15 cellular contexts compared by ENCODE assay signal in the genomic region with DNA sequence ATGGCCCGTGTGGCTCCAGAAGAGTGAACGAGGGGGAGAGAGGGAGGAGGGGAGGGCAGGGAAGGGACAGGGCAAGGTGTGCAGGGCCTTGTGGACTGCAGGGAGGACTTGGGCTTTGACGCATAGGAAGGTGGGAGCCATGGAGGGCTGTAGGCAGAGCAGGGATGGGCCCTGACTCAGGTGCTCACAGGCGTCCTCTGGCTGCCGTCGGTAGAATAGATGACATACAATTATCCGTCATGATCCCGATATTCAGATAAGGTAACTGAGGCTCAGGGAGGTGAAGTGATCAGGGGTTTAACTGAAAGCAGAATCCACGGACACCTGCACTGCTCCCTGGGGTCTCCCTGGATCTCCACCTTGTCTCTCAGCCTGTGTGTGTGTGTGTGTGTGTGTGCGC. TPM values are rescaled to one million over a fixed set of nuclear protein-coding genes. Genes with fewer than 3 reads are reported as not detected.
DNase-seq lines count a peak whose midpoint lies in the region; ATAC-seq and TF ChIP-seq lines count a peak whose summit lies in the region.
"Had no signal": no experiment of that assay in that cellular context is flagged by ENCODE, and none has a peak within 500 bp of the region (broad histone marks: within the 10 kb centered on the region; RNA-seq: fewer than 3 reads in every experiment).

No MANE protein-coding gene starts in this region.

- intact Hi-C loops in MCF 10A (cut with micrococcal nuclease) (no loop called here), breast epithelium (cut with DNase I; ENCODE audit: low total_unique reads) (no loop called here), IMR-90 (cut with micrococcal nuclease) (no loop called here), ascending aorta (cut with DNase I) (no loop called here)

- H4K8ac ChIP-seq in IMR-90 (ENCODE audit: low read depth in 2 of 2, low read length in 2 of 2), result no peak overlapping the region

- H3K4me3 Mint-ChIP-seq in MCF 10A (ENCODE audit: unreplicated experiment) (peak overlapping the region; percentile 95), osteocyte (ENCODE audit: unreplicated experiment) (no peak overlapping the region)

- H3K4me1 ChIP-seq in breast epithelium (no peaks in the 10 kb centered on the region), IMR-90 (ENCODE audit: control insufficient read depth, insufficient read depth, low read length) (no peaks in the 10 kb centered on the region; the same call in 1 of the 2 replicates), ascending aorta (no peaks in the 10 kb centered on the region)
- H3K4me1 ChIP-seq: prostate gland had no signal

- H3K27ac Mint-ChIP-seq in MCF 10A (ENCODE audit: low read depth, unreplicated experiment) (peak overlapping the region; percentile 44), osteocyte (ENCODE audit: unreplicated experiment) (no peak overlapping the region)

- 58% methylated on average over 5 of the region's 10 CpGs; no CpG with 5 or more reads in 1 of the 2 experiments for WGBS in IMR-90 (ENCODE audit: extremely low coverage in 2 of 2, insufficient read length in 1 of 2), 2 experiments

- no peak for ATAC-seq in IMR-90 (ENCODE audit: low read depth)

- no peak overlapping the region for H3K9ac ChIP-seq in IMR-90 (ENCODE audit: low read depth, low read length)

- BruUV-seq in MCF 10A (replicated peaks; lab: Mats Ljungman, UMichigan), result TSS peak; percentile 14
- no TSS peak for BruUV-seq in IMR-90 (replicated peaks; lab: Mats Ljungman, UMichigan)

- peak overlapping the region; percentile 90 for H2BK5ac ChIP-seq in IMR-90 (ENCODE audit: low read depth, low read length, poor library complexity, severe bottlenecking)

- H2BK15ac ChIP-seq in IMR-90 (ENCODE audit: low read depth, low read length), result no peak overlapping the region

- H3K27ac ChIP-seq in breast epithelium, result peak overlapping the region in 1 of 2 donors; percentile 7
- H3K27ac ChIP-seq in IMR-90 (ENCODE audit: insufficient read depth, low read length), result no peak overlapping the region
- no peak overlapping the region for H3K27ac ChIP-seq in ascending aorta
- H3K27ac ChIP-seq: dorsolateral prefrontal cortex, prostate gland, thyroid gland had no signal

- H2AK5ac ChIP-seq in IMR-90 (ENCODE audit: low read depth, low read length), result no peak overlapping the region

- no peak overlapping the region for H2BK20ac ChIP-seq in IMR-90 (ENCODE audit: low read depth, low read length)

- H3K14ac ChIP-seq in IMR-90 (replicated peaks; ENCODE audit: low read depth, low read length), result no peak overlapping the region

- no peak overlapping the region for H4K5ac ChIP-seq in IMR-90 (ENCODE audit: low read depth, low read length)

- no peak overlapping the region for H2BK120ac ChIP-seq in IMR-90 (ENCODE audit: low read depth, low read length)

- no peak overlapping the region for H3K18ac ChIP-seq in IMR-90 (ENCODE audit: low read depth, low read length)

- H3K36me3 Mint-ChIP-seq in MCF 10A (ENCODE audit: insufficient read depth, unreplicated experiment) (peaks cover 83% of the 10 kb centered on the region), osteocyte (ENCODE audit: unreplicated experiment) (no peaks in the 10 kb centered on the region)

- H3K4me1 Mint-ChIP-seq in MCF 10A (ENCODE audit: insufficient read depth, unreplicated experiment) (peaks cover 42% of the 10 kb centered on the region), osteocyte (ENCODE audit: unreplicated experiment) (no peaks in the 10 kb centered on the region)

- TF ChIP-seq CTCF in MCF 10A (IDR thresholded peaks at IDR 0.05; ENCODE audit: unreplicated experiment), result no peak
- no peak for TF ChIP-seq CTCF in breast epithelium (IDR thresholded peaks at IDR 0.05)
- TF ChIP-seq CTCF in IMR-90 (conservative IDR thresholded peaks at IDR 0.05; ENCODE audit: low read depth, low read length), result no peak
- TF ChIP-seq CTCF in choroid plexus epithelial cell (conservative IDR thresholded peaks at IDR 0.05; ENCODE audit: low read depth, low read length), result peak; percentile 20
- TF ChIP-seq CTCF in osteocyte (IDR thresholded peaks at IDR 0.05), result peak; percentile 7
- no peak for TF ChIP-seq CTCF in ascending aorta (IDR thresholded peaks at IDR 0.05)

- H3K27me3 Mint-ChIP-seq in MCF 10A (ENCODE audit: insufficient read depth, unreplicated experiment) (no peaks in the 10 kb centered on the region), osteocyte (ENCODE audit: unreplicated experiment) (peaks cover 24% of the 10 kb centered on the region)

- no peak overlapping the region for H3K4ac ChIP-seq in IMR-90 (ENCODE audit: low read depth, low read length)

- H3K79me1 ChIP-seq in IMR-90 (ENCODE audit: low read depth in 1 of 2, low read length in 2 of 2), result no peaks in the 10 kb centered on the region

- H4K91ac ChIP-seq in IMR-90 (ENCODE audit: insufficient read depth, low read depth, low read length), result no peak overlapping the region

- H3K4me3 ChIP-seq in breast epithelium (no peak overlapping the region), IMR-90 (ENCODE audit: insufficient read depth, low read depth, low read length) (no peak overlapping the region), choroid plexus epithelial cell (ENCODE audit: low read depth, low read length) (no peak overlapping the region), ascending aorta (no peak overlapping the region)
- H3K4me3 ChIP-seq: dorsolateral prefrontal cortex, prostate gland, thyroid gland had no signal

- no peak overlapping the region for H3K56ac ChIP-seq in IMR-90 (ENCODE audit: extremely low read depth, insufficient read depth, low read length)

- CTCF ChIA-PET in MCF 10A (lab: Yijun Ruan, JAX), result no interaction called here
- CTCF ChIA-PET in IMR-90 (lab: Yijun Ruan, JAX), result no interaction called here

- no peaks in the 10 kb centered on the region for H3K27me3 ChIP-seq in breast epithelium
- no peaks in the 10 kb centered on the region for H3K27me3 ChIP-seq in IMR-90 (ENCODE audit: control insufficient read depth, insufficient read depth, low read length)
- H3K27me3 ChIP-seq in ascending aorta, result no peaks in the 10 kb centered on the region
- H3K27me3 ChIP-seq: thyroid gland had no signal

- H3K9me3 Mint-ChIP-seq in MCF 10A (ENCODE audit: unreplicated experiment) (peaks cover 8% of the 10 kb centered on the region), osteocyte (ENCODE audit: unreplicated experiment) (no peaks in the 10 kb centered on the region)

- dilution Hi-C loops in IMR-90 (cut with HindIII; ENCODE audit: low sequenced_read_pairs, unreplicated experiment), result no loop called here

- no peak overlapping the region for H2AFZ ChIP-seq in IMR-90 (replicated peaks; ENCODE audit: low read length, poor library complexity)

- TF ChIP-seq RAD21 in IMR-90 (IDR thresholded peaks at IDR 0.05; ENCODE audit: low read length), result no peak

- DNase-seq in MCF 10A (ENCODE audit: unreplicated experiment), result no peak
- DNase-seq in breast epithelium (ENCODE audit: low spot score in 2 of 2), result no peak
- DNase-seq in IMR-90, result no peak
- no peak for DNase-seq in choroid plexus epithelial cell (ENCODE audit: low read depth)
- no peak for DNase-seq in osteocyte (ENCODE audit: extremely low spot score, unreplicated experiment)
- no peak for DNase-seq in NOMO-1 (lab: John Stamatoyannopoulos, UW; ENCODE audit: unreplicated experiment in 2 of 2)
- no peak for DNase-seq in ascending aorta (ENCODE audit: low spot score in 2 of 2)
- DNase-seq in DMS 273 treated with DMSO at 0.1 percent for 48 hours (lab: John Stamatoyannopoulos, UW), result no peak
- DNase-seq: activated CD4-positive, alpha-beta T cell treated with anti-CD3 and anti-CD28 coated beads, Interleukin-2, amount 50 U/mL, for 1 hour; aorta; dorsolateral prefrontal cortex; NCI-H1417; NCI-H446 treated with DMSO at 0.1 percent for 48 hours; thyroid gland had no signal

- H4K20me1 ChIP-seq in IMR-90 (ENCODE audit: insufficient read depth, low read length), result no peaks in the 10 kb centered on the region

- H3K4me2 ChIP-seq in IMR-90 (ENCODE audit: low read depth, low read length), result no peak overlapping the region

- in situ Hi-C loops in IMR-90 (cut with MboI; ENCODE audit: low sequenced_read_pairs), result no loop called here

- H3K9me3 ChIP-seq in breast epithelium (no peaks in the 10 kb centered on the region), IMR-90 (ENCODE audit: control insufficient read depth, insufficient read depth, low read length) (no peaks in the 10 kb centered on the region; the same call in 1 of the 2 replicates), ascending aorta (no peaks in the 10 kb centered on the region)
- H3K9me3 ChIP-seq: prostate gland, thyroid gland had no signal

- no peaks in the 10 kb centered on the region for H3K9me1 ChIP-seq in IMR-90 (ENCODE audit: insufficient read depth, low read length)

- H3K36me3 ChIP-seq in breast epithelium (no peaks in the 10 kb centered on the region), IMR-90 (ENCODE audit: control insufficient read depth, insufficient read depth, low read length) (peaks cover 4% of the 10 kb centered on the region; the same call in 1 of the 2 replicates), ascending aorta (no peaks in the 10 kb centered on the region)
- H3K36me3 ChIP-seq: prostate gland, thyroid gland had no signal

- TF ChIP-seq POLR2A in breast epithelium (IDR thresholded peaks at IDR 0.05) (no peak), IMR-90 (IDR thresholded peaks at IDR 0.05; ENCODE audit: low read depth, low read length) (no peak)

- POLR2A ChIA-PET in MCF 10A (lab: Yijun Ruan, JAX), result no interaction called here
- POLR2A ChIA-PET in IMR-90 (lab: Charles Lee; ENCODE audit: unreplicated experiment), result no interaction called here

- no peak overlapping the region for H2AK9ac ChIP-seq in IMR-90 (replicated peaks; ENCODE audit: low read depth, low read length, poor library complexity)

- no peak overlapping the region for H3K23ac ChIP-seq in IMR-90 (ENCODE audit: low read depth, low read length)

RNA-seq across cellular contexts. Expression of gene C3, which starts 3.4 kb away (rescaled TPM):
- total RNA-seq in MCF 10A (2022), result 842 and 872 TPM in 2 replicates
- total RNA-seq in breast epithelium, result 1,000 to 10,000 TPM in 2 of 3 donors, 100 to 1,000 TPM in 1; 856 to 1,298 (median 1,115) TPM
- total RNA-seq in IMR-90 (2012; rRNA removed), result 0.28 TPM in 1 of 2 replicates, not detected in the other
- polyA plus RNA-seq in IMR-90 (2012; rRNA removed), result 0.36 and 0.53 TPM in 2 replicates
- polyA plus RNA-seq in IMR-90 (2012; cell fraction: cytosol; rRNA removed), result 0.08 and 0.47 TPM in 2 replicates
- polyA plus RNA-seq in IMR-90 (2012; cell fraction: nucleus; rRNA removed; ENCODE audit: low replicate concordance), result 0.40 and 0.99 TPM in 2 replicates
- total RNA-seq in osteocyte, result 0.56 TPM in 1 of 2 replicates, not detected in the other
- 2,421 TPM for total RNA-seq in ascending aorta

RNA-seq across cellular contexts. Expression of gene GPR108, which starts 20.3 kb away (rescaled TPM):
- 115 and 124 TPM in 2 replicates for total RNA-seq in MCF 10A (2022)
- total RNA-seq in breast epithelium, result 10 to 100 TPM; 62.9 to 98.1 (median 78.0) TPM
- 17.5 and 28.0 TPM in 2 replicates for total RNA-seq in IMR-90 (2012; rRNA removed)
- polyA plus RNA-seq in IMR-90 (2012; rRNA removed), result 38.9 and 44.2 TPM in 2 replicates
- 31.9 and 52.0 TPM in 2 replicates for polyA plus RNA-seq in IMR-90 (2012; cell fraction: cytosol; rRNA removed)
- 107 and 192 TPM in 2 replicates for polyA plus RNA-seq in IMR-90 (2012; cell fraction: nucleus; rRNA removed; ENCODE audit: low replicate concordance)
- total RNA-seq in osteocyte, result 45.4 and 51.5 TPM in 2 replicates
- 57.6 TPM for total RNA-seq in ascending aorta

RNA-seq across cellular contexts. Expression of gene TRIP10, which starts 22.4 kb away (rescaled TPM):
- total RNA-seq in MCF 10A (2022) (45.4 and 49.7 TPM in 2 replicates), breast epithelium (10 to 100 TPM; 56.9 to 98.1 (median 87.5) TPM), IMR-90 (2012; rRNA removed) (32.8 and 39.1 TPM in 2 replicates), osteocyte (51.1 and 53.8 TPM in 2 replicates), ascending aorta (109 TPM)
- polyA plus RNA-seq in IMR-90 (2012; rRNA removed), result 47.0 and 50.7 TPM in 2 replicates
- 36.1 and 37.6 TPM in 2 replicates for polyA plus RNA-seq in IMR-90 (2012; cell fraction: cytosol; rRNA removed)
- 167 and 251 TPM in 2 replicates for polyA plus RNA-seq in IMR-90 (2012; cell fraction: nucleus; rRNA removed; ENCODE audit: low replicate concordance)

RNA-seq across cellular contexts. Expression of gene TNFSF14, which starts 47.1 kb away (rescaled TPM):
- total RNA-seq in MCF 10A (2022) (12.1 and 12.2 TPM in 2 replicates), breast epithelium (1 to 10 TPM in 2 of 3 donors, under 1 TPM in 1; 0.96 to 8.3 (median 2.9) TPM), IMR-90 (2012; rRNA removed) (not detected in 2 replicates), osteocyte (not detected in 2 replicates), ascending aorta (0.21 TPM)
- not detected in 2 replicates for polyA plus RNA-seq in IMR-90 (2012; rRNA removed)
- not detected in 2 replicates for polyA plus RNA-seq in IMR-90 (2012; cell fraction: cytosol; rRNA removed)
- polyA plus RNA-seq in IMR-90 (2012; cell fraction: nucleus; rRNA removed; ENCODE audit: low replicate concordance), result not detected in 2 replicates

RNA-seq across cellular contexts. Expression of gene SH2D3A, which starts 50.2 kb away (rescaled TPM):
- 28.5 and 76.7 TPM in 2 replicates for total RNA-seq in MCF 10A (2022)
- total RNA-seq in breast epithelium, result 10 to 100 TPM in 2 of 3 donors, under 1 TPM in 1; 0.96 to 38.2 (median 18.4) TPM
- total RNA-seq in IMR-90 (2012; rRNA removed), result under 0.01 TPM in 1 of 2 replicates, not detected in the other
- 0.09 TPM in 2 replicates for polyA plus RNA-seq in IMR-90 (2012; rRNA removed)
- 0.03 TPM in 1 of 2 replicates, not detected in the other for polyA plus RNA-seq in IMR-90 (2012; cell fraction: cytosol; rRNA removed)
- 0.15 and 0.17 TPM in 2 replicates for polyA plus RNA-seq in IMR-90 (2012; cell fraction: nucleus; rRNA removed; ENCODE audit: low replicate concordance)
- total RNA-seq in osteocyte, result not detected in 2 replicates
- not detected for total RNA-seq in ascending aorta

Comparison
In these comparisons a context has a peak if more than half of its experiments do, and no peak if none do; other contexts are left out.
1. CTCF ChIP-seq: peak in choroid plexus epithelial cell (single experiment) and osteocyte (single experiment); none in MCF 10A (single experiment), breast epithelium (0 of 3), IMR-90 (single experiment) and ascending aorta (0 of 3).
2. RNA of gene C3, which starts 3.4 kb away (total RNA-seq): 2,421 TPM in ascending aorta (single experiment), 856 to 1,298 TPM in breast epithelium and 842 to 872 TPM in MCF 10A; 0.56 TPM in osteocyte and 0.28 TPM in IMR-90; every median in the first group is over 100 times any median in the second.